Comparison of ENCODE assay signal across 9 cellular contexts in the genomic region with DNA sequence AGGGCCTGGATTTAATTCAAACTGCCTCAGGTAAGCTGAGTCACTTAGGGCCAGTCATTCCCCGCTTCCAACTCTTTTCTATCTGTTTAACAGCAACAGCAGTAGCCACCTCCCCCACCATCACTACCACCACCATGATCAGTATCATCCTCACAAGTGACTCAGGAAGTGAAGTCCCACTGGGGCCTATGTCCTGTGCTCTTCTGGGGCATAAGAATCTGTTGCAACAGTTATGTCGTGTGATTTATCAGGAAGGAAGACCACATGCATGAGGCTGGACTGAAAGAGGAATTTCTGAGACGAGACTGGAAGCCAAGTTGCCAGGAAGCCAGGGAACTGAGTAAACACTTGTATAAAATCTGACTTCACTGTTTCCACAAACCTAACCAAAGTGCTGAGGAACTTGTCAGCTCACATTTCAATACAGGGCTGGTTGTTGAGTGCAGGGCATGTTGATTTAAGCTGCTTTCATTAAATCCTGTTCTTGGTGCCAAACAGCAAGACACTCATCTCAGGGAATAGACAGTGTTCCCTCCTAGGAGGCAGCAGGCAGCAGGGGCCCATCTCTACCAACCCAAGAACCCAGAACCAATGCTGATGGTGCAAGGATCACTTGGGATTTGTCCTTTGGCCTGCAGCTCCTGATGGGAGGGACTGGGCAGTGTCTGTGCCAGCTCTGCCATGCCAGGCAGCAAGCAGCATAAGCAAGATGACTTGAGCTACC.
DNase-seq lines count a peak whose midpoint lies in the region; ATAC-seq and FAIRE-seq lines count a peak whose summit lies in the region.
"Had no signal": no experiment of that assay in that cellular context is flagged by ENCODE, and none has a peak within 500 bp of the region (broad histone marks: within the 10 kb centered on the region; RNA-seq: fewer than 3 reads in every experiment).

No MANE protein-coding gene starts in this region.

- DNase-seq in EH (ENCODE audit: low read depth) (peak; percentile 98), RCC 7860 (ENCODE audit: low spot score) (peak; percentile 78), fibroblast of the conjunctiva (ENCODE audit: low read depth) (peak; percentile 94), pulmonary artery endothelial cell (ENCODE audit: low read depth, low spot score) (peak; percentile 39), NCI-H187 treated with DMSO at 0.1 percent for 48 hours (lab: John Stamatoyannopoulos, UW) (no peak), mesenteric fat pad (ENCODE audit: low spot score) (no peak)
- DNase-seq in activated CD4-positive, CD25-positive, alpha-beta regulatory T cell treated with anti-CD3 and anti-CD28 coated beads, Interleukin-2, amount 50 U/mL, for 72 hours: no peak
- DNase-seq: SJCRH30 had no signal

- ATAC-seq in HG03108 (IDR thresholded peaks at IDR 0.05; ENCODE audit: unreplicated experiment): no peak

- FAIRE-seq in RCC 7860 (lab: Jason Lieb, UNC): peak; percentile 56

Comparison
In these comparisons a context has a peak if more than half of its experiments do, and no peak if none do; other contexts are left out.
1. DNase-seq: peak in EH (single experiment), RCC 7860 (single experiment), fibroblast of the conjunctiva (single experiment) and pulmonary artery endothelial cell (single experiment); none in NCI-H187 treated with DMSO at 0.1 percent for 48 hours (single experiment), mesenteric fat pad (single experiment) and activated CD4-positive, CD25-positive, alpha-beta regulatory T cell treated with anti-CD3 and anti-CD28 coated beads, Interleukin-2, amount 50 U/mL, for 72 hours (single experiment).